In the genomic region with DNA sequence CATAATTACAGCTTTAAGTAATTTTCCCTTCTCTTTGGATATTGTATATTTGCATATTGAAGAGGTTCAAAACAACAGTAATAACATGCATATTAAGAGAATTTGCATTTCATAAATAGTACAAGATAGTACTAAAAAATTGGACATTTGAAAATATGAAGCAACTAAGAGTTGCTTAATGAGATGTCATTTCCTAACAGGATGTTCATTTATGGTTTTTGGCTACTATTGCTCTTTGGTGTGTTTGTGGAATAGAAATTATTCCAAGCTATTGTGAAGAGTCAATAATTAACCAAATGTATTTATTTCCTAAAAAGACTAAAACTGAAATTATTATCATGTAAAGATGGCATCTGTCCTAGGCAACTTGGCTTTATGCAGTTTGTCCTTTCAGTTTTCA, we compare ENCODE assay signal across 2 cellular contexts.
TF ChIP-seq lines count a peak whose summit lies in the region.

No MANE protein-coding gene starts in this region.

TF ChIP-seq in HepG2, 621 proteins besides CTCF, POLR2A, EP300 and RAD21:
- TF ChIP-seq AGO2 (optimal IDR thresholded peaks at IDR 0.05; ENCODE audit: low read depth, low read length) (peak; percentile 5), CREB1 (IDR thresholded peaks at IDR 0.05) (no peak), CREB1 (CRISPR knock-in tag; IDR thresholded peaks at IDR 0.05) (peak; percentile 14; the same call in 1 of the 2 replicates), POGK (CRISPR knock-in tag; conservative IDR thresholded peaks at IDR 0.05) (no peak)

TF ChIP-seq in SK-N-SH, 30 proteins besides CTCF, POLR2A, EP300 and RAD21:
- TF ChIP-seq, protein P1, sequence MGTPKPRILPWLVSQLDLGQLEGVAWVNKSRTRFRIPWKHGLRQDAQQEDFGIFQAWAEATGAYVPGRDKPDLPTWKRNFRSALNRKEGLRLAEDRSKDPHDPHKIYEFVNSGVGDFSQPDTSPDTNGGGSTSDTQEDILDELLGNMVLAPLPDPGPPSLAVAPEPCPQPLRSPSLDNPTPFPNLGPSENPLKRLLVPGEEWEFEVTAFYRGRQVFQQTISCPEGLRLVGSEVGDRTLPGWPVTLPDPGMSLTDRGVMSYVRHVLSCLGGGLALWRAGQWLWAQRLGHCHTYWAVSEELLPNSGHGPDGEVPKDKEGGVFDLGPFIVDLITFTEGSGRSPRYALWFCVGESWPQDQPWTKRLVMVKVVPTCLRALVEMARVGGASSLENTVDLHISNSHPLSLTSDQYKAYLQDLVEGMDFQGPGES (IDR thresholded peaks at IDR 0.05; ENCODE audit: low read depth, low read length) = no peak
- TF ChIP-seq MAX (IDR thresholded peaks at IDR 0.05; ENCODE audit: low read depth) (no peak), CHD2 (IDR thresholded peaks at IDR 0.05; ENCODE audit: low read length, partially characterized antibody) (no peak), TAF1 (IDR thresholded peaks at IDR 0.05; ENCODE audit: borderline replicate concordance, low read depth, low read length) (no peak), TEAD4 (IDR thresholded peaks at IDR 0.05; ENCODE audit: borderline replicate concordance, insufficient read depth) (no peak), GATA2 (CRISPR knock-in tag; IDR thresholded peaks at IDR 0.05) (no peak), POLR2AphosphoS5 (IDR thresholded peaks at IDR 0.05; ENCODE audit: low read depth, low read length) (no peak), YY1 (IDR thresholded peaks at IDR 0.05; ENCODE audit: low read depth) (no peak), NRF1 (IDR thresholded peaks at IDR 0.05; ENCODE audit: low read depth, low read length) (no peak), EZH2phosphoT487 (IDR thresholded peaks at IDR 0.05; ENCODE audit: borderline replicate concordance, low read depth) (no peak), MEF2A (IDR thresholded peaks at IDR 0.05; ENCODE audit: borderline replicate concordance, low read depth) (no peak), SIN3A (IDR thresholded peaks at IDR 0.05; ENCODE audit: borderline replicate concordance, low read depth, low read length) (no peak), JUND (IDR thresholded peaks at IDR 0.05) (no peak)
- TF ChIP-seq, protein P2, sequence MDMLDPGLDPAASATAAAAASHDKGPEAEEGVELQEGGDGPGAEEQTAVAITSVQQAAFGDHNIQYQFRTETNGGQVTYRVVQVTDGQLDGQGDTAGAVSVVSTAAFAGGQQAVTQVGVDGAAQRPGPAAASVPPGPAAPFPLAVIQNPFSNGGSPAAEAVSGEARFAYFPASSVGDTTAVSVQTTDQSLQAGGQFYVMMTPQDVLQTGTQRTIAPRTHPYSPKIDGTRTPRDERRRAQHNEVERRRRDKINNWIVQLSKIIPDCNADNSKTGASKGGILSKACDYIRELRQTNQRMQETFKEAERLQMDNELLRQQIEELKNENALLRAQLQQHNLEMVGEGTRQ (IDR thresholded peaks at IDR 0.05; ENCODE audit: borderline replicate concordance, low read depth, low read length) = no peak
- TF ChIP-seq, protein P3, sequence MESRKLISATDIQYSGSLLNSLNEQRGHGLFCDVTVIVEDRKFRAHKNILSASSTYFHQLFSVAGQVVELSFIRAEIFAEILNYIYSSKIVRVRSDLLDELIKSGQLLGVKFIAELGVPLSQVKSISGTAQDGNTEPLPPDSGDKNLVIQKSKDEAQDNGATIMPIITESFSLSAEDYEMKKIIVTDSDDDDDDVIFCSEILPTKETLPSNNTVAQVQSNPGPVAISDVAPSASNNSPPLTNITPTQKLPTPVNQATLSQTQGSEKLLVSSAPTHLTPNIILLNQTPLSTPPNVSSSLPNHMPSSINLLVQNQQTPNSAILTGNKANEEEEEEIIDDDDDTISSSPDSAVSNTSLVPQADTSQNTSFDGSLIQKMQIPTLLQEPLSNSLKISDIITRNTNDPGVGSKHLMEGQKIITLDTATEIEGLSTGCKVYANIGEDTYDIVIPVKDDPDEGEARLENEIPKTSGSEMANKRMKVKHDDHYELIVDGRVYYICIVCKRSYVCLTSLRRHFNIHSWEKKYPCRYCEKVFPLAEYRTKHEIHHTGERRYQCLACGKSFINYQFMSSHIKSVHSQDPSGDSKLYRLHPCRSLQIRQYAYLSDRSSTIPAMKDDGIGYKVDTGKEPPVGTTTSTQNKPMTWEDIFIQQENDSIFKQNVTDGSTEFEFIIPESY (IDR thresholded peaks at IDR 0.05; ENCODE audit: borderline replicate concordance, low read depth) = no peak
